20 cellular contexts compared by ENCODE assay signal in the genomic region with DNA sequence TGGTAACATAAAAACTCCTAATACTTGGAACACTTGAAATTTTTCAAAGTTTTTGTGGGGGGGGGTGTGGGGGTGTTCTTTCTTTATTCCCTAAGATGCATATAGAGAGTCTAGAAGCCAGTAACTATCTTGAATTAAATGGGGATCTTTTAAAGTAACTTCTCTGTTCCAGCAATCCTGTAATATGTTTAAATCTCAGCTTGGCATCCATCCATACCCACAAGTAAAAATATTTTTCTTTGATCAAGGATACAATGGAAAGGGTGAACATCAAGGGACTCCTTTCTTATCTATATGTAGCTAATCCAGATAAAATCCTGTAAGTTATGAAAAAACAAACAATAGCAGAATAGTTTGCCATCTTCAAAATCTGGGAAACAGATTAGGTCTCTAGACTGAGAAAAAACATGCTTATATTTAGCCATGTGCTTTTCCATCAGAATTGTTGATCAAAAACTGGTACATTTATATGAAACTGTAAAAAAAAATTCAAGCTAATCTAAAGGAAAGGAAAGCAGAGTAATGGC.
DNase-seq lines count a peak whose midpoint lies in the region; FAIRE-seq and TF ChIP-seq lines count a peak whose summit lies in the region.
"Had no signal": no experiment of that assay in that cellular context is flagged by ENCODE, and none has a peak within 500 bp of the region (broad histone marks: within the 10 kb centered on the region; RNA-seq: fewer than 3 reads in every experiment).

No MANE protein-coding gene starts in this region.

- no peak overlapping the region for H2BK12ac ChIP-seq in mesenchymal stem cell (ENCODE audit: low read length in 2 of 2)

- no peak overlapping the region for H4K91ac ChIP-seq in mesenchymal stem cell (ENCODE audit: low read length)

- H3K9me3 Mint-ChIP-seq in HFFc6: peaks cover 1% of the 10 kb centered on the region; the same call in 1 of the 2 replicates
- no peaks in the 10 kb centered on the region for H3K9me3 Mint-ChIP-seq in astrocyte (ENCODE audit: unreplicated experiment)

- 0 out of 2 replicates have a peak overlapping the region, but pooled peaks have one; percentile 3 for H3K4me3 Mint-ChIP-seq in HFFc6
- H3K4me3 Mint-ChIP-seq in astrocyte (ENCODE audit: unreplicated experiment): peak overlapping the region; percentile 47
- H3K4me3 Mint-ChIP-seq: CD4-positive, CD25-positive, alpha-beta regulatory T cell had no signal

- H2BK15ac ChIP-seq in mesenchymal stem cell (ENCODE audit: low read depth, poor library complexity, severe bottlenecking): no peak overlapping the region
- no peak overlapping the region for H2BK15ac ChIP-seq in mesendoderm (replicated peaks; ENCODE audit: low read depth)

- H3K36me3 ChIP-seq in astrocyte (ENCODE audit: insufficient read depth, low read length): no peaks in the 10 kb centered on the region
- no peaks in the 10 kb centered on the region for H3K36me3 ChIP-seq in mesenchymal stem cell (ENCODE audit: control insufficient read depth in 1 of 2, insufficient read depth in 2 of 2, low read depth in 1 of 2, low read length in 2 of 2)
- no peaks in the 10 kb centered on the region for H3K36me3 ChIP-seq in urinary bladder (ENCODE audit: insufficient read depth)
- H3K36me3 ChIP-seq in mesendoderm (ENCODE audit: control insufficient read depth, insufficient read depth, low read length): no peaks in the 10 kb centered on the region

- H2BK120ac ChIP-seq in mesenchymal stem cell (ENCODE audit: low read depth, low read length): peak overlapping the region; percentile 61
- H2BK120ac ChIP-seq in mesendoderm (ENCODE audit: low read depth, low read length): no peak overlapping the region

- no peak overlapping the region for H3K56ac ChIP-seq in mesendoderm (ENCODE audit: low read length)

- H2AK5ac ChIP-seq in mesenchymal stem cell (ENCODE audit: low read length, severe bottlenecking) (no peak overlapping the region), mesendoderm (ENCODE audit: low read length) (no peak overlapping the region)

- H3K4me2 ChIP-seq in astrocyte (ENCODE audit: low read length): no peak overlapping the region
- H3K4me2 ChIP-seq in mesenchymal stem cell (ENCODE audit: low read length, poor library complexity, severe bottlenecking): no peak overlapping the region
- H3K4me2 ChIP-seq in mesendoderm (ENCODE audit: low read length): no peak overlapping the region

- no peak overlapping the region for H3K4me3 ChIP-seq in astrocyte (ENCODE audit: insufficient read depth, low read depth, low read length)
- no peak overlapping the region for H3K4me3 ChIP-seq in mesenchymal stem cell (ENCODE audit: insufficient read depth in 1 of 2, low read depth in 1 of 2, low read length in 2 of 2)
- no peak overlapping the region for H3K4me3 ChIP-seq in urinary bladder (ENCODE audit: low read depth, low read length)
- no peak overlapping the region for H3K4me3 ChIP-seq in mesendoderm (ENCODE audit: low read length)
- H3K4me3 ChIP-seq: K562 had no signal

- no peak overlapping the region for H4K8ac ChIP-seq in mesenchymal stem cell (ENCODE audit: low read length)
- no peak overlapping the region for H4K8ac ChIP-seq in mesendoderm (ENCODE audit: low read depth, low read length)

- H3K27me3 ChIP-seq in astrocyte (ENCODE audit: insufficient read depth, low read length) (no peaks in the 10 kb centered on the region), mesenchymal stem cell (ENCODE audit: control insufficient read depth in 1 of 2, insufficient read depth in 1 of 2, low read length in 2 of 2) (no peaks in the 10 kb centered on the region), mesendoderm (ENCODE audit: insufficient read depth, low read length, poor library complexity) (peaks cover 2% of the 10 kb centered on the region)

- no peak overlapping the region for H3K18ac ChIP-seq in mesenchymal stem cell (ENCODE audit: low read depth in 1 of 2, low read length in 2 of 2)
- H3K18ac ChIP-seq in mesendoderm (ENCODE audit: low read length): no peak overlapping the region

- no peak overlapping the region for H2BK5ac ChIP-seq in mesenchymal stem cell (ENCODE audit: low read depth, low read length, poor library complexity, severe bottlenecking)
- no peak overlapping the region for H2BK5ac ChIP-seq in mesendoderm (ENCODE audit: low read length)

- DNase-seq in HFFc6 (no peak), astrocyte (ENCODE audit: low read depth) (no peak), mesenchymal stem cell (no peak), mesendoderm (no peak), NCI-H748 (lab: John Stamatoyannopoulos, UW; ENCODE audit: unreplicated experiment) (no peak), epidermal melanocyte (ENCODE audit: insufficient read length, low spot score) (no peak)
- DNase-seq: ACHN; Calu3; CD4-positive, CD25-positive, alpha-beta regulatory T cell; DMS79; GDM1; GOT3; NCI-H1092; NCI-H1694; NCI-H2107; NCI-H345; NCI-H526 treated with DMSO at 0.1 percent for 48 hours had no signal

- no peak for FAIRE-seq in astrocyte (lab: Jason Lieb, UNC)
- FAIRE-seq: K562 had no signal

- peaks cover 17% of the 10 kb centered on the region for H3K4me1 ChIP-seq in astrocyte (ENCODE audit: insufficient read depth, low read length)
- H3K4me1 ChIP-seq in mesenchymal stem cell (ENCODE audit: control insufficient read depth, insufficient read depth, low read depth, low read length): peaks cover 2% of the 10 kb centered on the region
- no peaks in the 10 kb centered on the region for H3K4me1 ChIP-seq in urinary bladder (ENCODE audit: insufficient read depth)
- no peaks in the 10 kb centered on the region for H3K4me1 ChIP-seq in mesendoderm (ENCODE audit: control insufficient read depth, low read depth, low read length)

- H2AFZ ChIP-seq in astrocyte (ENCODE audit: low read depth, low read length) (no peak overlapping the region), mesenchymal stem cell (ENCODE audit: low read depth, low read length) (no peak overlapping the region)

- H3K36me3 Mint-ChIP-seq in HFFc6 (ENCODE audit: low read depth): peaks cover 2% of the 10 kb centered on the region; the same call in 1 of the 2 replicates
- H3K36me3 Mint-ChIP-seq in astrocyte (ENCODE audit: low read depth, unreplicated experiment): no peaks in the 10 kb centered on the region
- H3K36me3 Mint-ChIP-seq: CD4-positive, CD25-positive, alpha-beta regulatory T cell had no signal

- H3K23ac ChIP-seq in mesenchymal stem cell (ENCODE audit: low read length in 2 of 2) (no peak overlapping the region), mesendoderm (ENCODE audit: low read length) (no peak overlapping the region)

- H3K14ac ChIP-seq in mesenchymal stem cell (ENCODE audit: low read length in 2 of 2): no peak overlapping the region

- no peaks in the 10 kb centered on the region for H4K20me1 ChIP-seq in astrocyte (ENCODE audit: insufficient read depth, low read length)

- H3K9ac ChIP-seq in astrocyte (ENCODE audit: low read length): no peak overlapping the region
- no peak overlapping the region for H3K9ac ChIP-seq in mesenchymal stem cell (ENCODE audit: low read length)
- no peak overlapping the region for H3K9ac ChIP-seq in mesendoderm (ENCODE audit: low read length)

- H4K5ac ChIP-seq in mesendoderm (ENCODE audit: low read length): no peak overlapping the region

- H3K27ac Mint-ChIP-seq in HFFc6: peak overlapping the region; percentile 94
- H3K27ac Mint-ChIP-seq in astrocyte (ENCODE audit: unreplicated experiment): peak overlapping the region; percentile 44
- H3K27ac Mint-ChIP-seq: CD4-positive, CD25-positive, alpha-beta regulatory T cell had no signal

- H3K4me1 Mint-ChIP-seq in HFFc6 (ENCODE audit: low read depth) (peaks cover 65% of the 10 kb centered on the region), astrocyte (ENCODE audit: low read depth, unreplicated experiment) (peaks cover 19% of the 10 kb centered on the region)
- H3K4me1 Mint-ChIP-seq: CD4-positive, CD25-positive, alpha-beta regulatory T cell had no signal

- no peaks in the 10 kb centered on the region for H3K79me2 ChIP-seq in astrocyte (ENCODE audit: insufficient read depth, low read length)
- H3K79me2 ChIP-seq in mesendoderm (ENCODE audit: control insufficient read depth, insufficient read depth, low read length): no peaks in the 10 kb centered on the region

- H3K27me3 Mint-ChIP-seq in HFFc6 (ENCODE audit: insufficient read depth): 0 out of 2 replicates have a peak, but pooled peaks cover 1% of the 10 kb centered on the region
- no peaks in the 10 kb centered on the region for H3K27me3 Mint-ChIP-seq in astrocyte (ENCODE audit: low read depth, unreplicated experiment)
- H3K27me3 Mint-ChIP-seq: CD4-positive, CD25-positive, alpha-beta regulatory T cell had no signal

- H3K4ac ChIP-seq in mesenchymal stem cell (ENCODE audit: low read depth in 1 of 2, low read length in 2 of 2): no peak overlapping the region
- no peak overlapping the region for H3K4ac ChIP-seq in mesendoderm (ENCODE audit: low read depth, low read length)

- TF ChIP-seq CTCF in HFFc6 (IDR thresholded peaks at IDR 0.05) (no peak), astrocyte (IDR thresholded peaks at IDR 0.05; ENCODE audit: insufficient read depth, low read depth, low read length) (no peak)

- H3K79me1 ChIP-seq in mesenchymal stem cell (replicated peaks; ENCODE audit: low read length, poor library complexity, severe bottlenecking) (no peaks in the 10 kb centered on the region), mesendoderm (ENCODE audit: low read length) (no peaks in the 10 kb centered on the region)

- H3K27ac ChIP-seq in astrocyte (ENCODE audit: low read depth, low read length) (peak overlapping the region; percentile 72), mesenchymal stem cell (ENCODE audit: low read length, poor library complexity, severe bottlenecking) (no peak overlapping the region), urinary bladder (ENCODE audit: low read depth) (peak overlapping the region; percentile 10), mesendoderm (ENCODE audit: low read depth, low read length) (no peak overlapping the region)
- H3K27ac ChIP-seq: HL-60 had no signal

- no peaks in the 10 kb centered on the region for H3K9me3 ChIP-seq in astrocyte (ENCODE audit: insufficient read depth, low read depth, low read length)
- no peaks in the 10 kb centered on the region for H3K9me3 ChIP-seq in mesenchymal stem cell (ENCODE audit: control insufficient read depth, low read length)

Comparison
In these comparisons a context has a peak if more than half of its experiments do, and no peak if none do; other contexts are left out.
1. H3K27ac ChIP-seq: peak in astrocyte (single experiment) and urinary bladder (single experiment); none in mesenchymal stem cell (single experiment) and mesendoderm (single experiment).